Comparison of ENCODE assay signal across 8 cellular contexts in genomic region chr14:94689218-94689984, GRCh38.
DNase-seq lines count a peak whose midpoint lies in the region; FAIRE-seq and TF ChIP-seq lines count a peak whose summit lies in the region.

No MANE protein-coding gene starts in this region.

- peak; percentile 45 for FAIRE-seq in GM12891 (lab: Jason Lieb, UNC)

- TF ChIP-seq POLR2A in GM12891 (IDR thresholded peaks at IDR 0.05; ENCODE audit: low read depth, low read length), result no peak

- H3K4me3 Mint-ChIP-seq in brain, result peak overlapping the region in 3 of 5 experiments; percentile 2 to 57 (median 25)
- no peak overlapping the region for H3K4me3 Mint-ChIP-seq in immature natural killer cell

- DNase-seq in 8988T (peak; percentile 90), GM12891 (ENCODE audit: insufficient read length, low spot score) (peak; percentile 90), T-helper 9 cell (peak; percentile 17), immature natural killer cell (peak; percentile 2 to 41 (median 17)), NCI-H2029 (lab: John Stamatoyannopoulos, UW) (no peak)
- peak; percentile 10 to 39 for DNase-seq in stimulated activated CD4-positive, alpha-beta T cell treated with anti-CD3 and anti-CD28 coated beads, Interleukin-15, amount 100 ng/mL, for 1 hour (ENCODE audit: low read depth in 1 of 2, low spot score in 1 of 2)

- no peaks in the 10 kb centered on the region for H4K20me1 ChIP-seq in KMS-11 (ENCODE audit: insufficient read depth)

- H2AFZ ChIP-seq in KMS-11 (ENCODE audit: low read depth), result no peak overlapping the region; the same call in 1 of the 2 replicates

- peaks cover 22% of the 10 kb centered on the region for H3K27me3 Mint-ChIP-seq in brain
- H3K27me3 Mint-ChIP-seq in immature natural killer cell (ENCODE audit: low read depth in 3 of 3), result peaks cover 0 to 12% (median 2%) of the 10 kb centered on the region in 3 donors

- no peak overlapping the region for H3K4me3 ChIP-seq in KMS-11 (IDR thresholded peaks at IDR 0.05; ENCODE audit: insufficient read depth, low read depth, low read length)

- no peaks in the 10 kb centered on the region for H3K27me3 ChIP-seq in KMS-11 (ENCODE audit: insufficient read depth, low read depth)

- H3K9me3 Mint-ChIP-seq in brain (peaks cover 0 to 3% (median 0%) of the 10 kb centered on the region in 5 experiments), immature natural killer cell (no peaks in the 10 kb centered on the region)

- H3K4me1 ChIP-seq in KMS-11 (ENCODE audit: low read depth, poor library complexity, severe bottlenecking), result no peaks in the 10 kb centered on the region

- peak overlapping the region in 1 of 5 experiments; percentile 89 for H3K27ac Mint-ChIP-seq in brain
- H3K27ac Mint-ChIP-seq in immature natural killer cell, result no peak overlapping the region

- no peaks in the 10 kb centered on the region for H3K36me3 ChIP-seq in KMS-11 (ENCODE audit: insufficient read depth)

- H3K4me2 ChIP-seq in KMS-11, result no peak overlapping the region

- no peak overlapping the region for H3K9ac ChIP-seq in KMS-11

- TF ChIP-seq CTCF in KMS-11 (conservative IDR thresholded peaks at IDR 0.05; ENCODE audit: low read depth, low read length) (peak; percentile 69), brain (conservative IDR thresholded peaks at IDR 0.05) (peak; percentile 98 to 99)

- H3K36me3 Mint-ChIP-seq in brain (no peaks in the 10 kb centered on the region), immature natural killer cell (no peaks in the 10 kb centered on the region)

- H3K27ac ChIP-seq in KMS-11, result no peak overlapping the region

- H3K4me1 Mint-ChIP-seq in brain, result peaks cover 15% of the 10 kb centered on the region
- no peaks in the 10 kb centered on the region for H3K4me1 Mint-ChIP-seq in immature natural killer cell

- no peaks in the 10 kb centered on the region for H3K79me2 ChIP-seq in KMS-11 (ENCODE audit: insufficient read depth, low read depth)

TF ChIP-seq in GM12891, 5 proteins besides CTCF, POLR2A, EP300 and RAD21:
- no peak for TF ChIP-seq POU2F2 (IDR thresholded peaks at IDR 0.05; ENCODE audit: low read depth, low read length)
- no peak for TF ChIP-seq PAX5 (IDR thresholded peaks at IDR 0.05; ENCODE audit: insufficient read depth, low read length, severe bottlenecking)
- no peak for TF ChIP-seq POLR2AphosphoS5 (IDR thresholded peaks at IDR 0.05; ENCODE audit: low read depth, low read length)
- no peak for TF ChIP-seq TAF1 (IDR thresholded peaks at IDR 0.05; ENCODE audit: low read depth, low read length)
- TF ChIP-seq SPI1 (IDR thresholded peaks at IDR 0.05; ENCODE audit: low read depth, low read length), result no peak

Comparison
In these comparisons a context has a peak if more than half of its experiments do, and no peak if none do; other contexts are left out.
1. H3K4me3 Mint-ChIP-seq: peak in brain (3 of 5); none in immature natural killer cell (0 of 5).